Comparison of ENCODE assay signal across 10 cellular contexts in the genomic region with DNA sequence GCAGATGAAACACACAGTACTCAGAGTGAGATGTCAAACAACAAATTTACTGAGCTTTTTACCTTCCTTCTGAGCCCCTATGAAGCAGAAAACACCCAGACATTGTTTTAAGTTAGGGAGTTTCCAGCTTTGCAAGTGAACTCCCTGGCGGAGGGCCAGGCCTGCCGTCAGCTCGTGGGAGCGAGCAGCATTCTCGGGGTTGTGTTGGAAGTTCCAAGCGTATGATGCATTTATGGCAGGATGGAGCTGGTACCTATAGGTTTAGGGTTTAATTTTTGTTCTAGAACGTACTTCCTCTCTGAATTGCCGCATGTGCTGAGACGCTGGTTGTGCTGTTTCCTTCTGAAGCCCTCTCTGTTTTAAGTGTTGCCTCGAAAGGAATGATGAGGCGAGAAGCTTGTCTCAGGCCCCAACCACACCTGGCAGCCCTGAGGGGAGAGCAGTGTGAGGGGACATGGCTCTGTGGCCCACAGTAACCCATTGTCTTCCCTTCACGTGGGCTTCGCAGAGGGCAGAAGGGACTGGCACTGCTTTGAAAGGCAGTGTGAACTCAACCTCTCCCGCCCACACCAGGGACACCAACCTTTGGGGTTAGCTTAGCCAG.
DNase-seq lines count a peak whose midpoint lies in the region; ATAC-seq and TF ChIP-seq lines count a peak whose summit lies in the region.
"Had no signal": no experiment of that assay in that cellular context is flagged by ENCODE, and none has a peak within 500 bp of the region (broad histone marks: within the 10 kb centered on the region; RNA-seq: fewer than 3 reads in every experiment).

No MANE protein-coding gene starts in this region.

- H3K4me2 ChIP-seq in mammary epithelial cell (ENCODE audit: insufficient read depth, low read depth, low read length) = peak overlapping the region; percentile 47

- no peaks in the 10 kb centered on the region for H3K27me3 ChIP-seq in mammary epithelial cell (ENCODE audit: insufficient read depth, low read length)
- no peaks in the 10 kb centered on the region for H3K27me3 ChIP-seq in upper lobe of right lung

- peak overlapping the region; percentile 83 for H2AFZ ChIP-seq in mammary epithelial cell (ENCODE audit: low read depth, low read length)

- peaks cover 6% of the 10 kb centered on the region for H3K27me3 Mint-ChIP-seq in activated CD4-positive, alpha-beta T cell treated with anti-CD3 and anti-CD28 coated beads, Interleukin-2, amount 10 ng/mL, durations not matched to agents 24 days and 14 days
- H3K27me3 Mint-ChIP-seq: B cell had no signal

- ATAC-seq in upper lobe of right lung (no peak), HG03378 (IDR thresholded peaks at IDR 0.05; ENCODE audit: unreplicated experiment) (no peak), HG02938 (IDR thresholded peaks at IDR 0.05; ENCODE audit: unreplicated experiment) (no peak)

- H3K27ac Mint-ChIP-seq in activated CD4-positive, alpha-beta T cell treated with anti-CD3 and anti-CD28 coated beads, Interleukin-2, amount 10 ng/mL, durations not matched to agents 24 days and 14 days = no peak overlapping the region
- H3K27ac Mint-ChIP-seq: B cell had no signal

- no peaks in the 10 kb centered on the region for H3K36me3 Mint-ChIP-seq in activated CD4-positive, alpha-beta T cell treated with anti-CD3 and anti-CD28 coated beads, Interleukin-2, amount 10 ng/mL, durations not matched to agents 24 days and 14 days (ENCODE audit: low read depth)

- peaks cover 54% of the 10 kb centered on the region for H3K4me1 ChIP-seq in mammary epithelial cell (ENCODE audit: insufficient read depth, low read length)
- H3K4me1 ChIP-seq in upper lobe of right lung = peaks cover 27% of the 10 kb centered on the region

- dilution Hi-C loops in mammary epithelial cell (cut with HindIII; ENCODE audit: low sequenced_read_pairs) = no loop called here

- DNase-seq in activated CD4-positive, alpha-beta T cell treated with anti-CD3 and anti-CD28 coated beads, Interleukin-2, amount 50 U/mL, for 48 hours = peak; percentile 34 to 41
- DNase-seq in activated CD4-positive, alpha-beta T cell treated with anti-CD3 and anti-CD28 coated beads, Interleukin-2, amount 10 ng/mL, durations not matched to agents 24 days and 14 days = no peak
- DNase-seq in mammary epithelial cell (peak; percentile 99), lung microvascular endothelial cell (ENCODE audit: low read depth in 2 of 2) (peak; percentile 88 to 98), upper lobe of right lung (peak; percentile 75), NCI-H345 (lab: John Stamatoyannopoulos, UW) (no peak)

- WGBS in mammary epithelial cell (ENCODE audit: low coverage, missing lambda C conversion rate) = 13% methylated on average over 11 of the region's 14 CpGs

- no peak for TF ChIP-seq CTCF in mammary epithelial cell (conservative IDR thresholded peaks at IDR 0.05 in 1 of 2, IDR thresholded peaks at IDR 0.05 in 1 of 2; ENCODE audit: extremely low read depth in 1 of 2, insufficient read depth in 1 of 2, low read depth in 1 of 2, low read length in 2 of 2)
- no peak for TF ChIP-seq CTCF in upper lobe of right lung (IDR thresholded peaks at IDR 0.05)

- H3K9ac ChIP-seq in mammary epithelial cell (ENCODE audit: insufficient read depth, low read length) = peak overlapping the region; percentile 79

- CTCF ChIA-PET in mammary epithelial cell (lab: Charles Lee; ENCODE audit: low non-redundant PET) = no interaction called here

- peaks cover 19% of the 10 kb centered on the region for H3K4me1 Mint-ChIP-seq in activated CD4-positive, alpha-beta T cell treated with anti-CD3 and anti-CD28 coated beads, Interleukin-2, amount 10 ng/mL, durations not matched to agents 24 days and 14 days

- TSS peak; percentile 69 for BruUV-seq in mammary epithelial cell (replicated peaks; lab: Mats Ljungman, UMichigan)

- H3K9me3 Mint-ChIP-seq in activated CD4-positive, alpha-beta T cell treated with anti-CD3 and anti-CD28 coated beads, Interleukin-2, amount 10 ng/mL, durations not matched to agents 24 days and 14 days = peaks cover 3% of the 10 kb centered on the region

- H3K9me3 ChIP-seq in mammary epithelial cell (replicated peaks; ENCODE audit: insufficient read depth, low read length) = no peaks in the 10 kb centered on the region
- H3K9me3 ChIP-seq in upper lobe of right lung = no peaks in the 10 kb centered on the region

- H3K4me3 ChIP-seq in mammary epithelial cell (replicated peaks in 1 of 3; ENCODE audit: insufficient read depth in 1 of 3, low read depth in 2 of 3, low read length in 3 of 3) = no peak overlapping the region
- no peak overlapping the region for H3K4me3 ChIP-seq in upper lobe of right lung

- H3K4me3 Mint-ChIP-seq in activated CD4-positive, alpha-beta T cell treated with anti-CD3 and anti-CD28 coated beads, Interleukin-2, amount 10 ng/mL, durations not matched to agents 24 days and 14 days = no peak overlapping the region
- H3K4me3 Mint-ChIP-seq: B cell, neural crest cell had no signal

- H4K20me1 ChIP-seq in mammary epithelial cell (ENCODE audit: insufficient read depth, low read length) = no peaks in the 10 kb centered on the region

- intact Hi-C loops in activated CD4-positive, alpha-beta T cell treated with anti-CD3 and anti-CD28 coated beads, Interleukin-2, amount 10 ng/mL, durations not matched to agents 24 days and 14 days (cut with micrococcal nuclease) = loop anchor here (10.0 kb wide), 1 partner anchor 147 kb away; a partner anchor contains a TSS
- intact Hi-C loops in mammary epithelial cell (cut with micrococcal nuclease) = loop anchor here (5.0 to 10.0 kb wide), 2 partner anchors 130 to 223 kb away; no protein-coding TSS in a partner anchor
- intact Hi-C loops in upper lobe of right lung (cut with DNase I) = no loop called here

- H3K27ac ChIP-seq in mammary epithelial cell (ENCODE audit: insufficient read depth, low read depth, low read length) (peak overlapping the region; percentile 93), upper lobe of right lung (no peak overlapping the region)

- H3K79me2 ChIP-seq in mammary epithelial cell (ENCODE audit: insufficient read depth, low read length) = no peaks in the 10 kb centered on the region

- in situ Hi-C loops in mammary epithelial cell (cut with MboI; ENCODE audit: low sequenced_read_pairs in 2 of 2) = no loop called here

- H3K36me3 ChIP-seq in mammary epithelial cell (ENCODE audit: insufficient read depth, low read length) (no peaks in the 10 kb centered on the region), upper lobe of right lung (no peaks in the 10 kb centered on the region)

Comparison
In these comparisons a context has a peak if more than half of its experiments do, and no peak if none do; other contexts are left out.
1. DNase-seq: peak in activated CD4-positive, alpha-beta T cell treated with anti-CD3 and anti-CD28 coated beads, Interleukin-2, amount 50 U/mL, for 48 hours (2 of 2), mammary epithelial cell (single experiment), lung microvascular endothelial cell (2 of 2) and upper lobe of right lung (single experiment); none in activated CD4-positive, alpha-beta T cell treated with anti-CD3 and anti-CD28 coated beads, Interleukin-2, amount 10 ng/mL, durations not matched to agents 24 days and 14 days (single experiment) and NCI-H345 (single experiment).